8 cellular contexts compared by ENCODE assay signal in genomic region chr16:4613636-4614570, GRCh38. TPM values are rescaled to one million over a fixed set of nuclear protein-coding genes. Genes with fewer than 3 reads are reported as not detected.
DNase-seq lines count a peak whose midpoint lies in the region; ATAC-seq and TF ChIP-seq lines count a peak whose summit lies in the region.

No MANE protein-coding gene starts in this region.

- H3K4me1 ChIP-seq in KMS-11 (ENCODE audit: low read depth, poor library complexity, severe bottlenecking) (peaks cover 30% of the 10 kb centered on the region), ovary (ENCODE audit: insufficient read depth) (peaks cover 18% of the 10 kb centered on the region)

- H3K27ac Mint-ChIP-seq in Calu3 (ENCODE audit: unreplicated experiment), result peak overlapping the region; percentile 70

- H4K20me1 ChIP-seq in KMS-11 (ENCODE audit: insufficient read depth), result no peaks in the 10 kb centered on the region

- intact Hi-C loops in Calu3 (cut with micrococcal nuclease; ENCODE audit: unreplicated experiment), result no loop called here
- intact Hi-C loops in ovary (cut with DNase I), result loop anchor here in 1 of 4 donors (10.0 kb wide), 1 partner anchor 341 kb away; the partner anchor contains the start of gene SEC14L5

- no peak for ATAC-seq in GM19023 (IDR thresholded peaks at IDR 0.05; ENCODE audit: unreplicated experiment)

- H3K36me3 ChIP-seq in KMS-11 (ENCODE audit: insufficient read depth) (no peaks in the 10 kb centered on the region), ovary (no peaks in the 10 kb centered on the region)

- WGBS in ovary, 3 donors, result 0 to 2% (median 0%) methylated on average over 29 to 92 of the region's 92 CpGs

- peak overlapping the region; percentile 83 for H3K9ac ChIP-seq in KMS-11

- peaks cover 65% of the 10 kb centered on the region for H3K36me3 Mint-ChIP-seq in Calu3 (ENCODE audit: insufficient read depth, unreplicated experiment)

- peak overlapping the region; percentile 87 for H2AFZ ChIP-seq in KMS-11 (ENCODE audit: low read depth)

- no peaks in the 10 kb centered on the region for H3K9me3 ChIP-seq in ovary

- no peak for TF ChIP-seq POLR2A in ovary (IDR thresholded peaks at IDR 0.05)

- H3K27me3 ChIP-seq in KMS-11 (ENCODE audit: insufficient read depth, low read depth), result no peaks in the 10 kb centered on the region
- H3K27me3 ChIP-seq in ovary, result no peaks in the 10 kb centered on the region

- DNase-seq in Calu3 (peak; percentile 46), activated T-cell treated with anti-CD3 and anti-CD28 coated beads for 24 hours (ENCODE audit: low read depth) (peak; percentile 35), fibroblast of mammary gland (ENCODE audit: low read depth) (peak; percentile 35), ovary (peak in 3 of 5 donors; percentile 58 to 75 (median 65)), NCI-H1436 treated with DMSO at 0.1 percent for 48 hours (lab: John Stamatoyannopoulos, UW) (no peak), NCI-H446 treated with DMSO at 0.1 percent for 48 hours (lab: John Stamatoyannopoulos, UW) (no peak)

- H3K4me3 Mint-ChIP-seq in Calu3 (ENCODE audit: low read depth, unreplicated experiment), result peak overlapping the region; percentile 83

- CTCF ChIA-PET in Calu3 (lab: Charles Lee), result interaction anchor here (0.9 to 1.1 kb wide), 3 partner anchors 10 to 29 kb away, joined by 3 to 5 read pairs (median 4); partner anchors contain the start of gene MGRN1

- H3K79me2 ChIP-seq in KMS-11 (ENCODE audit: insufficient read depth, low read depth), result peaks cover 9% of the 10 kb centered on the region; the same call in 1 of the 2 replicates

- H3K4me2 ChIP-seq in KMS-11, result peak overlapping the region; percentile 83

- no peaks in the 10 kb centered on the region for H3K9me3 Mint-ChIP-seq in Calu3 (ENCODE audit: low read depth, unreplicated experiment)

- H3K27ac ChIP-seq in KMS-11 (no peak overlapping the region), ovary (peak overlapping the region; percentile 53 to 70)

- no peak for TF ChIP-seq CTCF in Calu3 (IDR thresholded peaks at IDR 0.05; ENCODE audit: unreplicated experiment)
- TF ChIP-seq CTCF in KMS-11 (conservative IDR thresholded peaks at IDR 0.05; ENCODE audit: low read depth, low read length), result no peak
- TF ChIP-seq CTCF in fibroblast of mammary gland (conservative IDR thresholded peaks at IDR 0.05; ENCODE audit: control insufficient read depth, insufficient read depth, low read depth, low read length), result no peak
- TF ChIP-seq CTCF in ovary (IDR thresholded peaks at IDR 0.05), result no peak

- no peak for TF ChIP-seq EP300 in ovary (IDR thresholded peaks at IDR 0.05)

- BruUV-seq in Calu3 (replicated peaks; lab: Mats Ljungman, UMichigan), result no TSS peak

- no peak overlapping the region for H3K4me3 ChIP-seq in KMS-11 (IDR thresholded peaks at IDR 0.05; ENCODE audit: insufficient read depth, low read depth, low read length)
- H3K4me3 ChIP-seq in fibroblast of mammary gland (ENCODE audit: control insufficient read depth, low read depth, low read length), result peak overlapping the region; percentile 66
- H3K4me3 ChIP-seq in ovary, result peak overlapping the region; percentile 95

- no peaks in the 10 kb centered on the region for H3K27me3 Mint-ChIP-seq in Calu3 (ENCODE audit: unreplicated experiment)

- H3K4me1 Mint-ChIP-seq in Calu3 (ENCODE audit: low read depth, unreplicated experiment), result peaks cover 24% of the 10 kb centered on the region

RNA-seq across cellular contexts. Expression of gene UBALD1, which starts 0.8 kb away (rescaled TPM):
- total RNA-seq in Calu3 (2022) (54.4 and 55.6 TPM in 2 replicates), ovary (10 to 100 TPM in 6 of 7 donors, 1 to 10 TPM in 1; 9.3 to 39.5 (median 21.4) TPM)
- polyA plus RNA-seq in ovary, result 10 to 100 TPM in 1 of 2 donors, under 1 TPM in 1; 0.43 to 24.0 TPM

RNA-seq across cellular contexts. Expression of gene MGRN1, which starts 10.7 kb away (rescaled TPM):
- total RNA-seq in Calu3 (2022) (105 and 114 TPM in 2 replicates), ovary (10 to 100 TPM; 23.2 to 94.2 (median 64.6) TPM)
- 10 to 100 TPM; 21.5 to 27.9 TPM for polyA plus RNA-seq in ovary

RNA-seq across cellular contexts. Expression of gene C16orf96, which starts 57.8 kb away (rescaled TPM):
- total RNA-seq in Calu3 (2022), result not detected in 2 replicates
- total RNA-seq in ovary, result under 1 TPM; 0.10 to 0.30 (median 0.13) TPM
- under 1 TPM; 0.07 to 0.08 TPM for polyA plus RNA-seq in ovary

Comparison
In these comparisons a context has a peak if more than half of its experiments do, and no peak if none do; other contexts are left out.
1. DNase-seq: peak in Calu3 (single experiment), activated T-cell treated with anti-CD3 and anti-CD28 coated beads for 24 hours (single experiment), fibroblast of mammary gland (single experiment) and ovary (3 of 5); none in NCI-H1436 treated with DMSO at 0.1 percent for 48 hours (single experiment) and NCI-H446 treated with DMSO at 0.1 percent for 48 hours (single experiment).